In the genomic region with DNA sequence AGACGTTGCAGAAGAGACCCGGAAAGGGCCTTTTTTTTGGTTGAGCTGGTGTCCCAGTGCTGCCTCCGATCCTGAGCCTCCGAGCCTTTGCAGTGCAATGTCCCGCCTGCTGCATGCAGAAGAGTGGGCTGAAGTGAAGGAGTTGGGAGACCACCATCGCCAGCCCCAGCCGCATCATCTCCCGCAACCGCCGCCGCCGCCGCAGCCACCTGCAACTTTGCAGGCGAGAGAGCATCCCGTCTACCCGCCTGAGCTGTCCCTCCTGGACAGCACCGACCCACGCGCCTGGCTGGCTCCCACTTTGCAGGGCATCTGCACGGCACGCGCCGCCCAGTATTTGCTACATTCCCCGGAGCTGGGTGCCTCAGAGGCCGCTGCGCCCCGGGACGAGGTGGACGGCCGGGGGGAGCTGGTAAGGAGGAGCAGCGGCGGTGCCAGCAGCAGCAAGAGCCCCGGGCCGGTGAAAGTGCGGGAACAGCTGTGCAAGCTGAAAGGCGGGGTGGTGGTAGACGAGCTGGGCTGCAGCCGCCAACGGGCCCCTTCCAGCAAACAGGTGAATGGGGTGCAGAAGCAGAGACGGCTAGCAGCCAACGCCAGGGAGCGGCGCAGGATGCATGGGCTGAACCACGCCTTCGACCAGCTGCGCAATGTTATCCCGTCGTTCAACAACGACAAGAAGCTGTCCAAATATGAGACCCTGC, we compare ENCODE assay signal across 8 cellular contexts. TPM values are rescaled to one million over a fixed set of nuclear protein-coding genes. Genes with fewer than 3 reads are reported as not detected.
A peak's percentile ranks its signal among the peaks of the same experiment; 100 is the strongest.
DNase-seq lines count a peak whose midpoint lies in the region; ATAC-seq and TF ChIP-seq lines count a peak whose summit lies in the region.

No MANE protein-coding gene starts in this region.

- peak overlapping the region in 3 of 4 donors; percentile 28 to 43 (median 41) for H3K4me3 ChIP-seq in sigmoid colon

- 1% methylated on average over 49 of the region's 49 CpGs for WGBS in sigmoid colon, 2 donors

- TF ChIP-seq EP300 in sigmoid colon (IDR thresholded peaks at IDR 0.05), result no peak

- H3K27me3 ChIP-seq in sigmoid colon, result peaks cover 32 to 86% (median 67%) of the 10 kb centered on the region in 3 donors

- no peak overlapping the region for H3K27ac ChIP-seq in sigmoid colon

- peaks cover 0 to 32% (median 29%) of the 10 kb centered on the region in 4 donors for H3K4me1 ChIP-seq in sigmoid colon

- intact Hi-C loops in Right ventricle myocardium superior (cut with DNase I) (no loop called here), sigmoid colon (cut with DNase I) (no loop called here)

- no peak for TF ChIP-seq CTCF in sigmoid colon (IDR thresholded peaks at IDR 0.05)

- TF ChIP-seq POLR2A in sigmoid colon (IDR thresholded peaks at IDR 0.05), result no peak

- H3K9me3 ChIP-seq in sigmoid colon, result no peaks in the 10 kb centered on the region

- ATAC-seq in GM21786 (IDR thresholded peaks at IDR 0.05; ENCODE audit: unreplicated experiment), result peak; percentile 30
- peak; percentile 59 for ATAC-seq in Right ventricle myocardium superior (ENCODE audit: poor library complexity)
- ATAC-seq in GM21526 (IDR thresholded peaks at IDR 0.05; ENCODE audit: low FRiP score, unreplicated experiment), result no peak

- DNase-seq in RPMI8226, result peak; percentile 33
- peak; percentile 38 for DNase-seq in Right ventricle myocardium superior
- DNase-seq in sigmoid colon, result no peak
- no peak for DNase-seq in GM19240 (ENCODE audit: insufficient read length, low spot score)
- no peak for DNase-seq in NOMO-1 (lab: John Stamatoyannopoulos, UW; ENCODE audit: unreplicated experiment in 2 of 2)
- no peak for DNase-seq in T-helper 9 cell

- no peaks in the 10 kb centered on the region for H3K36me3 ChIP-seq in sigmoid colon

RNA-seq across cellular contexts. Expression of gene ATOH1, which starts 0.4 kb away (rescaled TPM):
- total RNA-seq in Right ventricle myocardium superior (not detected), sigmoid colon (under 1 TPM in 1 of 4 donors, not detected in 3; 0.83 TPM)
- polyA plus RNA-seq in sigmoid colon, result 10 to 100 TPM; 24.0 to 72.7 (median 57.6) TPM

Comparison
In these comparisons a context has a peak if more than half of its experiments do, and no peak if none do; other contexts are left out.
1. DNase-seq: peak in RPMI8226 (single experiment) and Right ventricle myocardium superior (single experiment); none in sigmoid colon (single experiment), GM19240 (single experiment), NOMO-1 (0 of 2) and T-helper 9 cell (single experiment).